In genomic region chr15:74132681-74133070, GRCh38 we compare ENCODE assay signal across 1 cellular context.
TF ChIP-seq lines count a peak whose summit lies in the region.

No MANE protein-coding gene starts in this region.

TF ChIP-seq in SK-N-SH treated with all-trans-retinoic acid at 6 μM for 48 hours, 23 proteins besides CTCF, POLR2A, EP300 and RAD21 (continued from another document):
- TF ChIP-seq PATZ1 (CRISPR knock-in tag; IDR thresholded peaks at IDR 0.05; ENCODE audit: borderline replicate concordance) = no peak
